ENCODE assay signal across 1 cellular context in genomic region chr3:14804835-14805780, GRCh38.
TF ChIP-seq lines count a peak whose summit lies in the region.

No MANE protein-coding gene starts in this region.

TF ChIP-seq in HepG2, 621 proteins besides CTCF, POLR2A, EP300 and RAD21:
- no peak for TF ChIP-seq PAXIP1 (CRISPR knock-in tag; conservative IDR thresholded peaks at IDR 0.05)
- TF ChIP-seq ZNF629 (CRISPR knock-in tag; conservative IDR thresholded peaks at IDR 0.05): peak; percentile 74
- peak; percentile 47 for TF ChIP-seq FOSL2 (CRISPR knock-in tag; IDR thresholded peaks at IDR 0.05)
